8 cellular contexts compared by ENCODE assay signal in the genomic region with DNA sequence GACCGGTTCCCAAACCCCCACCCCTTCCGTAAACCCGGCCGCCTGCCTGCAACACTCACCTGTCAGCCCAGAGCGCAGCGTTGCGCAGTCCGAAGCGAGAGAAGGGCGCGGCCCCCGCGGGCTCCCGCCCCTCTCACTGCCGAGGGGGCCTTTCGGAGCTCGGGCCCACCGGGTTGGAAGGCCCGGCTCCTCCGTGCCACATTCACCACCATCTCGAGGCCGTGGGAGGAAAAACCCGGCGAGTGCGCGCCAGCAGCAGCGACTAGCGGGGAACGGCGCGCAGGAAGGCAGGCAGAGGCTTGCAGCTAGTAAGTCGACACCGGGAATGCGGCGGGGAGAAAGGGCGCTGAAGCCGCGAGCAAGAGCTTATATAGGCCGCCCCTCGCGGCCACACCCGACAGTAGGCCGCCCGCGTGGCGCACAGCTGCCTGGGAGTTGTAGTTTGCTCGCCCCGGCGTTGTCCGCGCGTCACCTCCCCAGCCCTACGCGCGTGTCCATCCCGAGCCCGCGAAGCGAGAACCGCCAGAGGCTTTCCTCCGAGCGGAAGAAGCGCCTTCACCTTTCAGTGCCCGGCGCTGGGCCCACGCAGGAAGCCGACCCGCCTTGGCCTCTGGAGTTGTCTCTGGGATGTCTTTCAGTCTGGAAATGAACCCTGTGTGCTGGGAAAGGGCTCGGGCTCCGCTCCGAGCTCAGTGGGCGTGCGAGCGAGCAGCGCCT. TPM values are rescaled to one million over a fixed set of nuclear protein-coding genes. Genes with fewer than 3 reads are reported as not detected.
DNase-seq lines count a peak whose midpoint lies in the region; ATAC-seq, FAIRE-seq and TF ChIP-seq lines count a peak whose summit lies in the region.

No MANE protein-coding gene starts in this region.

- H3K27ac ChIP-seq in DOHH2 (ENCODE audit: low read depth, low read length) (peak overlapping the region; percentile 96), KMS-11 (peak overlapping the region; percentile 63), fibroblast of lung (ENCODE audit: insufficient read depth, low read length) (peak overlapping the region; percentile 79)

- ATAC-seq in GM21737 (IDR thresholded peaks at IDR 0.05; ENCODE audit: unreplicated experiment) = peak; percentile 81
- peak; percentile 93 to 96 for ATAC-seq in natural killer cell treated with Interleukin-12 subunit alpha and Interleukin-12 subunit beta and Interleukin-15 and Interleukin-18, amount 100 ng/mL, for 72 hours

- DNase-seq in RCC 7860 (ENCODE audit: low spot score) (peak; percentile 94), fibroblast of lung (ENCODE audit: low read depth in 2 of 2) (peak; percentile 92 to 96)
- DNase-seq in activated T-helper 1 cell treated with anti-CD3 and anti-CD28 coated beads, Interleukin-2, amount 50 U/mL, for 16 hours (ENCODE audit: low read depth in 1 of 2, low spot score in 1 of 2) = peak; percentile 89 to 91
- DNase-seq in natural killer cell treated with Interleukin-12 subunit alpha and Interleukin-12 subunit beta and Interleukin-15 and Interleukin-18, amount 100 ng/mL, for 72 hours (ENCODE audit: low spot score) = peak; percentile 96
- DNase-seq in stimulated activated naive CD4-positive, alpha-beta T cell treated with Interleukin-2 at 50 U/mL for 16 hours (lab: John Stamatoyannopoulos, UW) = peak; percentile 92

- H4K20me1 ChIP-seq in DOHH2 (ENCODE audit: control insufficient read depth, insufficient read depth, low read depth, low read length) = peaks cover 18% of the 10 kb centered on the region
- peaks cover 15% of the 10 kb centered on the region for H4K20me1 ChIP-seq in KMS-11 (ENCODE audit: insufficient read depth)
- H4K20me1 ChIP-seq in fibroblast of lung (ENCODE audit: control insufficient read depth, extremely low read depth, insufficient read depth, low read length) = peaks cover 3% of the 10 kb centered on the region

- peaks cover 57% of the 10 kb centered on the region for H3F3A ChIP-seq in DOHH2 (ENCODE audit: control insufficient read depth, insufficient read depth)

- FAIRE-seq in RCC 7860 (lab: Jason Lieb, UNC) = peak; percentile 32

- peaks cover 36 to 37% of the 10 kb centered on the region in 2 donors for H3K4me1 Mint-ChIP-seq in natural killer cell treated with Interleukin-12 subunit alpha and Interleukin-12 subunit beta and Interleukin-15 and Interleukin-18, amount 100 ng/mL, for 72 hours (ENCODE audit: low read depth in 2 of 2)

- H3K9me3 ChIP-seq in DOHH2 (ENCODE audit: control insufficient read depth, insufficient read depth, low read length) (no peaks in the 10 kb centered on the region), fibroblast of lung (ENCODE audit: control insufficient read depth, insufficient read depth, low read depth, low read length) (no peaks in the 10 kb centered on the region)

- H3K36me3 Mint-ChIP-seq in natural killer cell treated with Interleukin-12 subunit alpha and Interleukin-12 subunit beta and Interleukin-15 and Interleukin-18, amount 100 ng/mL, for 72 hours = peaks cover 28% of the 10 kb centered on the region

- peak overlapping the region; percentile 81 for H2AFZ ChIP-seq in KMS-11 (ENCODE audit: low read depth)
- H2AFZ ChIP-seq in fibroblast of lung (ENCODE audit: low read length) = peak overlapping the region; percentile 81

- H3K27ac Mint-ChIP-seq in natural killer cell treated with Interleukin-12 subunit alpha and Interleukin-12 subunit beta and Interleukin-15 and Interleukin-18, amount 100 ng/mL, for 72 hours = peak overlapping the region; percentile 89 to 95

- peaks cover 34% of the 10 kb centered on the region for H3K79me2 ChIP-seq in DOHH2 (ENCODE audit: control insufficient read depth, low read length)
- H3K79me2 ChIP-seq in KMS-11 (ENCODE audit: insufficient read depth, low read depth) = peaks cover 26% of the 10 kb centered on the region
- peaks cover 31% of the 10 kb centered on the region for H3K79me2 ChIP-seq in fibroblast of lung (ENCODE audit: control insufficient read depth, insufficient read depth, low read length)

- H3K4me1 ChIP-seq in DOHH2 (ENCODE audit: control insufficient read depth, low read length) = peaks cover 48% of the 10 kb centered on the region
- H3K4me1 ChIP-seq in KMS-11 (ENCODE audit: low read depth, poor library complexity, severe bottlenecking) = peaks cover 36% of the 10 kb centered on the region
- peaks cover 12% of the 10 kb centered on the region for H3K4me1 ChIP-seq in fibroblast of lung (ENCODE audit: control insufficient read depth, extremely low read depth, insufficient read depth, low read length)

- H3K27me3 ChIP-seq in DOHH2 (ENCODE audit: control insufficient read depth, low read length) (no peaks in the 10 kb centered on the region), KMS-11 (ENCODE audit: insufficient read depth, low read depth) (no peaks in the 10 kb centered on the region), fibroblast of lung (ENCODE audit: control insufficient read depth, insufficient read depth, low read length) (no peaks in the 10 kb centered on the region)

- H3K9ac ChIP-seq in KMS-11 = peak overlapping the region; percentile 95
- peak overlapping the region; percentile 84 for H3K9ac ChIP-seq in fibroblast of lung (ENCODE audit: insufficient read depth, low read length)

- H3K4me2 ChIP-seq in DOHH2 (ENCODE audit: low read length) (peak overlapping the region; percentile 84), KMS-11 (peak overlapping the region; percentile 100), fibroblast of lung (ENCODE audit: extremely low read depth, insufficient read depth, low read length) (peak overlapping the region; percentile 99)

- no peaks in the 10 kb centered on the region for H3K27me3 Mint-ChIP-seq in natural killer cell treated with Interleukin-12 subunit alpha and Interleukin-12 subunit beta and Interleukin-15 and Interleukin-18, amount 100 ng/mL, for 72 hours

- H3K36me3 ChIP-seq in DOHH2 (ENCODE audit: control insufficient read depth, low read length) (peaks cover 53% of the 10 kb centered on the region), KMS-11 (ENCODE audit: insufficient read depth) (peaks cover 22% of the 10 kb centered on the region; the same call in 1 of the 2 replicates), fibroblast of lung (ENCODE audit: control insufficient read depth, insufficient read depth, low read length) (peaks cover 13% of the 10 kb centered on the region)

- H3K9me3 Mint-ChIP-seq in natural killer cell treated with Interleukin-12 subunit alpha and Interleukin-12 subunit beta and Interleukin-15 and Interleukin-18, amount 100 ng/mL, for 72 hours = no peaks in the 10 kb centered on the region

- H3K4me3 ChIP-seq in DOHH2 (ENCODE audit: low read length) (peak overlapping the region; percentile 97), KMS-11 (IDR thresholded peaks at IDR 0.05; ENCODE audit: insufficient read depth, low read depth, low read length) (no peak overlapping the region), fibroblast of lung (replicated peaks in 1 of 4; ENCODE audit: control extremely low read depth in 1 of 4, insufficient read depth in 1 of 4, low read depth in 3 of 4, low read length in 4 of 4) (peak overlapping the region; percentile 91 to 100 (median 92))

- no peak for TF ChIP-seq CTCF in DOHH2 (IDR thresholded peaks at IDR 0.05; ENCODE audit: low read depth, low read length, poor library complexity, severe bottlenecking)
- TF ChIP-seq CTCF in KMS-11 (conservative IDR thresholded peaks at IDR 0.05; ENCODE audit: low read depth, low read length) = no peak; the same call in 1 of the 2 replicates
- TF ChIP-seq CTCF in fibroblast of lung (conservative IDR thresholded peaks at IDR 0.05 in 1 of 2, IDR thresholded peaks at IDR 0.05 in 1 of 2; ENCODE audit: low read depth in 1 of 2, low read length in 2 of 2) = no peak

- H3K9me2 ChIP-seq in DOHH2 (replicated peaks; ENCODE audit: control insufficient read depth, low read length) = no peaks in the 10 kb centered on the region

- H3K4me3 Mint-ChIP-seq in natural killer cell treated with Interleukin-12 subunit alpha and Interleukin-12 subunit beta and Interleukin-15 and Interleukin-18, amount 100 ng/mL, for 72 hours = peak overlapping the region; percentile 98

RNA-seq across cellular contexts. Expression of gene RAB42, which starts 10.4 kb away (rescaled TPM):
- 4.1 and 5.8 TPM in 2 replicates for total RNA-seq in fibroblast of lung
- polyA plus RNA-seq in fibroblast of lung = 2.7 and 3.4 TPM in 2 replicates
- polyA plus RNA-seq in fibroblast of lung (2012) = 2.3 and 2.5 TPM in 2 replicates
- polyA minus RNA-seq in fibroblast of lung (ENCODE audit: low replicate concordance) = 2.0 and 2.1 TPM in 2 replicates
- not detected for total RNA-seq in natural killer cell treated with Interleukin-12 subunit alpha and Interleukin-12 subunit beta and Interleukin-15 and Interleukin-18, amount 100 ng/mL, for 72 hours

RNA-seq across cellular contexts. Expression of gene TRNAU1AP, which starts 28.8 kb away (rescaled TPM):
- 19.0 and 25.1 TPM in 2 replicates for total RNA-seq in fibroblast of lung
- polyA plus RNA-seq in fibroblast of lung = 31.7 and 35.7 TPM in 2 replicates
- 38.5 and 40.9 TPM in 2 replicates for polyA plus RNA-seq in fibroblast of lung (2012)
- 19.2 and 25.7 TPM in 2 replicates for polyA minus RNA-seq in fibroblast of lung (ENCODE audit: low replicate concordance)
- total RNA-seq in natural killer cell treated with Interleukin-12 subunit alpha and Interleukin-12 subunit beta and Interleukin-15 and Interleukin-18, amount 100 ng/mL, for 72 hours = 10 to 100 TPM; 43.1 to 44.3 TPM
